14 cellular contexts compared by ENCODE assay signal in the genomic region with DNA sequence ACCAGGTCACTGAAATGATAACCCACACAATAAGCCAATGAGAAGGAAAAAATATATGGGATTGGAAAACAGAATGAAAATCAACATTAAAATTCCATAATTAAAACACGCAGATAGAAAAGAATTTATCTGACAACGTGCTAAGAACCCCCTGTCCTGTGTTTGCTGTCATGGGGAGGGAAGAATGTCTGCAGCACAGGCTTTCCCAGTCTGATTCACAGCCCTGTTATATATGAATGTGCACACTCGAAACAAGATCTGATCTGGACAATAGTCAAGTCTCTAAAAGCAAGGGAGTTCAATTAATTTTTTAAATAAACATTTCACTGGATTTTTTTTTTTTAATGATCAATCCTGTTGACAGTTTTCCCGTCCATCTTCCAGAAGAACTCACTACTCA.
A peak's percentile ranks its signal among the peaks of the same experiment; 100 is the strongest.
DNase-seq lines count a peak whose midpoint lies in the region; ATAC-seq and TF ChIP-seq lines count a peak whose summit lies in the region.
"Had no signal": no experiment of that assay in that cellular context is flagged by ENCODE, and none has a peak within 500 bp of the region (broad histone marks: within the 10 kb centered on the region; RNA-seq: fewer than 3 reads in every experiment).

No MANE protein-coding gene starts in this region.

- peaks cover 64% of the 10 kb centered on the region for H3K4me1 Mint-ChIP-seq in nephron progenitor cell

- no peak for ATAC-seq in activated naive CD4-positive, alpha-beta T cell treated with anti-CD3 and anti-CD28 coated beads, Interleukin-2, amount 50 U/mL, for 72 hours
- no peak for ATAC-seq in HG02852 (IDR thresholded peaks at IDR 0.05; ENCODE audit: unreplicated experiment)

- DNase-seq in AG08396 (ENCODE audit: low spot score), result peak; percentile 26
- no peak for DNase-seq in SK-N-MC (ENCODE audit: low read depth, low spot score)
- peak; percentile 23 for DNase-seq in dermis blood vessel endothelial cell
- no peak for DNase-seq in nephron progenitor cell
- DNase-seq in HUDEP-2 (lab: John Stamatoyannopoulos, UW; ENCODE audit: unreplicated experiment in 76 of 76), result no peak
- no peak for DNase-seq in NCI-H2227 treated with DMSO at 0.1 percent for 48 hours (lab: John Stamatoyannopoulos, UW)
- DNase-seq in activated naive CD4-positive, alpha-beta T cell treated with anti-CD3 and anti-CD28 coated beads, Interleukin-2, amount 50 U/mL, for 72 hours (ENCODE audit: low spot score in 2 of 2), result no peak
- DNase-seq: kidney, SJCRH30 had no signal

- H3K9me3 Mint-ChIP-seq in nephron progenitor cell, result peaks cover 15% of the 10 kb centered on the region
- peaks cover 0 to 13% of the 10 kb centered on the region in 2 donors for H3K9me3 Mint-ChIP-seq in activated naive CD4-positive, alpha-beta T cell treated with anti-CD3 and anti-CD28 coated beads, Interleukin-2, amount 50 U/mL, for 72 hours

- H3K27me3 Mint-ChIP-seq in nephron progenitor cell (ENCODE audit: low read depth, poor library complexity), result no peaks in the 10 kb centered on the region

- no peak overlapping the region for H3K4me3 Mint-ChIP-seq in nephron progenitor cell

- no peak for TF ChIP-seq CTCF in nephron progenitor cell (IDR thresholded peaks at IDR 0.05)

- H3K9ac ChIP-seq in SK-N-MC (ENCODE audit: insufficient read length), result peak overlapping the region; percentile 13
- H3K9ac ChIP-seq: KMS-11 had no signal

- H3K27ac Mint-ChIP-seq in nephron progenitor cell, result peak overlapping the region; percentile 92
- H3K27ac Mint-ChIP-seq in activated naive CD4-positive, alpha-beta T cell treated with anti-CD3 and anti-CD28 coated beads, Interleukin-2, amount 50 U/mL, for 72 hours, result no peak overlapping the region

- no peaks in the 10 kb centered on the region; the same call in 1 of the 2 replicates for H3K9me3 ChIP-seq in SK-N-MC (ENCODE audit: low read depth, low read length)
- H3K9me3 ChIP-seq: body of pancreas, SJCRH30, thyroid gland had no signal

- H3K36me3 ChIP-seq in SK-N-MC (ENCODE audit: insufficient read depth, low read length), result 0 out of 2 replicates have a peak, but pooled peaks cover 8% of the 10 kb centered on the region
- H3K36me3 ChIP-seq: thyroid gland had no signal

- H3K27ac ChIP-seq in SK-N-MC, result peak overlapping the region; percentile 94
- H3K27ac ChIP-seq: HL-60, KMS-11, SJCRH30 had no signal

- peak overlapping the region; percentile 12 for H3K4me3 ChIP-seq in SK-N-MC
- H3K4me3 ChIP-seq: body of pancreas, SJCRH30, thyroid gland had no signal

- H3K36me3 Mint-ChIP-seq in nephron progenitor cell (ENCODE audit: low read depth), result peaks cover 34% of the 10 kb centered on the region
- H3K36me3 Mint-ChIP-seq in activated naive CD4-positive, alpha-beta T cell treated with anti-CD3 and anti-CD28 coated beads, Interleukin-2, amount 50 U/mL, for 72 hours, result peaks cover 0 to 26% of the 10 kb centered on the region in 2 donors

Comparison
In these comparisons a context has a peak if more than half of its experiments do, and no peak if none do; other contexts are left out.
1. DNase-seq: peak in AG08396 (single experiment) and dermis blood vessel endothelial cell (single experiment); none in SK-N-MC (single experiment), nephron progenitor cell (single experiment), HUDEP-2 (0 of 76), NCI-H2227 treated with DMSO at 0.1 percent for 48 hours (single experiment) and activated naive CD4-positive, alpha-beta T cell treated with anti-CD3 and anti-CD28 coated beads, Interleukin-2, amount 50 U/mL, for 72 hours (0 of 2).